Comparison of ENCODE assay signal across 27 cellular contexts in genomic region chr10:35594115-35594849, GRCh38. TPM values are rescaled to one million over a fixed set of nuclear protein-coding genes. Genes with fewer than 3 reads are reported as not detected.
"Had no signal": no experiment of that assay in that cellular context is flagged by ENCODE, and none has a peak within 500 bp of the region (broad histone marks: within the 10 kb centered on the region; RNA-seq: fewer than 3 reads in every experiment).

No MANE protein-coding gene starts in this region.

- H3K9ac ChIP-seq: parathyroid adenoma had no signal

- H3K4me2 ChIP-seq: smooth muscle cell had no signal

- H3K27ac Mint-ChIP-seq: activated naive CD4-positive, alpha-beta T cell treated with anti-CD3 and anti-CD28 coated beads, Interleukin-2, amount 50 U/mL, for 72 hours; stimulated activated effector memory CD8-positive, alpha-beta T cell treated with anti-CD3 and anti-CD28 coated beads, Interleukin-12 subunit alpha, Interleukin-12 subunit beta, amount 100 ng/mL, for 72 hours; T-helper 1 cell treated with Interleukin-12 subunit alpha and Interleukin-12 subunit beta and Interleukin-4 antibody, amounts not matched to agents 30 μg/mL and 1 μg/mL, for 36 hours; type B pancreatic cell had no signal

- ATAC-seq: activated CD4-positive, CD25-positive, alpha-beta regulatory T cell treated with anti-CD3 and anti-CD28 coated beads, Interleukin-2, amount 50 U/mL, for 24 hours; activated naive CD4-positive, alpha-beta T cell treated with anti-CD3 and anti-CD28 coated beads, Interleukin-2, amount 50 U/mL, for 72 hours; gastroesophageal sphincter; heart left ventricle; left lung; sciatic nerve; stimulated activated effector memory CD8-positive, alpha-beta T cell treated with anti-CD3 and anti-CD28 coated beads, Interleukin-12 subunit alpha, Interleukin-12 subunit beta, amount 100 ng/mL, for 72 hours had no signal

- H3K36me3 ChIP-seq: adrenal gland, breast epithelium, esophagus muscularis mucosa, gastroesophageal sphincter, heart left ventricle, left lung, neutrophil, stomach had no signal

- H3K4me1 Mint-ChIP-seq: stimulated activated effector memory CD8-positive, alpha-beta T cell treated with anti-CD3 and anti-CD28 coated beads, Interleukin-12 subunit alpha, Interleukin-12 subunit beta, amount 100 ng/mL, for 72 hours had no signal

- H3K4me1 ChIP-seq: adrenal gland, breast epithelium, esophagus muscularis mucosa, gastroesophageal sphincter, heart left ventricle, left lung, parathyroid adenoma, stomach had no signal

- H3K4me3 ChIP-seq: adrenal gland, breast epithelium, esophagus muscularis mucosa, gastroesophageal sphincter, heart left ventricle, left lung, smooth muscle cell, stomach had no signal

- H2AFZ ChIP-seq: parathyroid adenoma had no signal

- H3K27me3 ChIP-seq: adrenal gland, breast epithelium, left lung had no signal

- H3K9me3 ChIP-seq: adrenal gland, breast epithelium, esophagus muscularis mucosa, neutrophil had no signal

- H3K4me3 Mint-ChIP-seq: stimulated activated effector memory CD8-positive, alpha-beta T cell treated with anti-CD3 and anti-CD28 coated beads, Interleukin-12 subunit alpha, Interleukin-12 subunit beta, amount 100 ng/mL, for 72 hours; T-helper 1 cell treated with Interleukin-12 subunit alpha and Interleukin-12 subunit beta and Interleukin-4 antibody, amounts not matched to agents 30 μg/mL and 1 μg/mL, for 36 hours; type B pancreatic cell had no signal

- H3K36me3 Mint-ChIP-seq: stimulated activated effector memory CD8-positive, alpha-beta T cell treated with anti-CD3 and anti-CD28 coated beads, Interleukin-12 subunit alpha, Interleukin-12 subunit beta, amount 100 ng/mL, for 72 hours; type B pancreatic cell had no signal

- H3K79me2 ChIP-seq: parathyroid adenoma had no signal

- DNase-seq: activated CD4-positive, alpha-beta T cell treated with anti-CD3 and anti-CD28 coated beads, Interleukin-2, amount 50 U/mL, for 1 hour; activated CD8-positive, alpha-beta memory T cell treated with anti-CD3 and anti-CD28 coated beads, Interleukin-2, amount 50 U/mL, for 4 hours; activated effector memory CD4-positive, alpha-beta T cell treated with anti-CD3 and anti-CD28 coated beads, Interleukin-2, amount 50 U/mL, for 16 hours; activated T-cell treated with anti-CD3 and anti-CD28 coated beads, Interleukin-2, amount 50 U/mL, for 48 hours; adrenal gland; cerebellar nuclear complex; cortex of kidney; heart left ventricle; kidney; left lung; stimulated activated CD4-positive, alpha-beta T cell treated with anti-CD3 and anti-CD28 coated beads, Interleukin-4, amount 100 ng/mL, for 1 hour; stomach had no signal

- H3K27ac ChIP-seq: adrenal gland, breast epithelium, esophagus muscularis mucosa, gastroesophageal sphincter, heart left ventricle, left lung, neutrophil, parathyroid adenoma, stomach had no signal

RNA-seq across cellular contexts. Expression of gene GJD4, which starts 10.9 kb away (rescaled TPM):
- total RNA-seq: activated naive CD4-positive, alpha-beta T cell treated with anti-CD3 and anti-CD28 coated beads, Interleukin-2, amount 50 U/mL, for 72 hours; adrenal gland; astrocyte; breast epithelium; esophagus muscularis mucosa; gastroesophageal sphincter; heart left ventricle; kidney; left lung; lung microvascular endothelial cell; sciatic nerve; smooth muscle cell; stomach; temporal lobe had no signal
- polyA plus RNA-seq: adrenal gland, heart left ventricle, smooth muscle cell, stomach had no signal
